Comparison of ENCODE assay signal across 8 cellular contexts in genomic region chr4:128517739-128518510, GRCh38.
DNase-seq lines count a peak whose midpoint lies in the region; ATAC-seq, FAIRE-seq and TF ChIP-seq lines count a peak whose summit lies in the region.

No MANE protein-coding gene starts in this region.

- TF ChIP-seq CTCF in 22Rv1 (IDR thresholded peaks at IDR 0.05) (no peak), choroid plexus epithelial cell (conservative IDR thresholded peaks at IDR 0.05; ENCODE audit: low read depth, low read length) (peak; percentile 12)

- peak overlapping the region; percentile 34 for H3K27ac ChIP-seq in 22Rv1

- H3K4me3 ChIP-seq in choroid plexus epithelial cell (ENCODE audit: low read depth, low read length), result no peak overlapping the region

- FAIRE-seq in GM18507 (lab: Jason Lieb, UNC), result peak; percentile 86

- peak; percentile 95 for ATAC-seq in HG02852 (IDR thresholded peaks at IDR 0.05; ENCODE audit: unreplicated experiment)

- peak; percentile 46 for DNase-seq in GM18507 (ENCODE audit: extremely low spot score, insufficient read length, low read depth)
- DNase-seq in NCI-H226, result peak; percentile 87
- peak; percentile 99 for DNase-seq in choroid plexus epithelial cell (ENCODE audit: low read depth)
- peak; percentile 94 to 97 for DNase-seq in lung microvascular endothelial cell (ENCODE audit: low read depth in 2 of 2)
- DNase-seq in NCI-H187 (lab: John Stamatoyannopoulos, UW), result no peak
- no peak for DNase-seq in NCI-H524 treated with DMSO at 0.1 percent for 48 hours (lab: John Stamatoyannopoulos, UW)

Comparison
In these comparisons a context has a peak if more than half of its experiments do, and no peak if none do; other contexts are left out.
1. DNase-seq: peak in GM18507 (single experiment), NCI-H226 (single experiment), choroid plexus epithelial cell (single experiment) and lung microvascular endothelial cell (2 of 2); none in NCI-H187 (0 of 2) and NCI-H524 treated with DMSO at 0.1 percent for 48 hours (single experiment).